ENCODE assay signal across 20 cellular contexts in genomic region chr10:77320852-77321496, GRCh38.
DNase-seq lines count a peak whose midpoint lies in the region; TF ChIP-seq lines count a peak whose summit lies in the region.
"Had no signal": no experiment of that assay in that cellular context is flagged by ENCODE, and none has a peak within 500 bp of the region (broad histone marks: within the 10 kb centered on the region; RNA-seq: fewer than 3 reads in every experiment).

No MANE protein-coding gene starts in this region.

- H3K9me3 Mint-ChIP-seq in activated T-cell treated with anti-CD3 and anti-CD28 coated beads, Interleukin-2, amount 50 U/mL, for 24 hours: no peaks in the 10 kb centered on the region
- H3K9me3 Mint-ChIP-seq: nephron progenitor cell had no signal

- in situ Hi-C loops in KBM-7 (cut with MboI; ENCODE audit: low pct_unique_long_range_greater_than_20kb, low sequenced_read_pairs): no loop called here

- H4K20me1 ChIP-seq in hepatocyte (ENCODE audit: insufficient read depth, poor library complexity, severe bottlenecking): no peaks in the 10 kb centered on the region

- H3K36me3 ChIP-seq in hepatocyte (replicated peaks; ENCODE audit: insufficient read depth, low read depth): no peaks in the 10 kb centered on the region
- H3K36me3 ChIP-seq: tibial artery had no signal

- H2AFZ ChIP-seq in hepatocyte: no peak overlapping the region

- no peaks in the 10 kb centered on the region for H3K79me2 ChIP-seq in hepatocyte

- DNase-seq in AG09309 (ENCODE audit: low read depth): peak; percentile 71
- DNase-seq in HT1080 (ENCODE audit: low read depth): peak; percentile 48
- peak; percentile 15 to 70 for DNase-seq in cardiac fibroblast (ENCODE audit: low read depth in 2 of 2)
- no peak for DNase-seq in hepatocyte (ENCODE audit: low spot score)
- no peak for DNase-seq in activated T-cell treated with anti-CD3 and anti-CD28 coated beads, Interleukin-2, amount 50 U/mL, for 24 hours
- DNase-seq in NCI-H345 (lab: John Stamatoyannopoulos, UW): no peak
- no peak for DNase-seq in KBM-7
- DNase-seq in NCI-H2171 (lab: John Stamatoyannopoulos, UW): no peak
- DNase-seq: activated CD4-positive, CD25-positive, alpha-beta regulatory T cell treated with anti-CD3 and anti-CD28 coated beads, Interleukin-2, amount 50 U/mL, for 72 hours; activated naive CD4-positive, alpha-beta T cell treated with anti-CD3 and anti-CD28 coated beads, Interleukin-2, amount 10 ng/mL, durations not matched to agents 7 days and 5 days; AML-193; DMS 273 treated with DMSO at 0.1 percent for 48 hours; GOT3; NCI-H2081 treated with DMSO at 0.1 percent for 48 hours; NCI-H774; nephron progenitor cell; stimulated activated CD4-positive, alpha-beta T cell treated with anti-CD3 and anti-CD28 coated beads, Interleukin-4, amount 100 ng/mL, for 1 hour; T-helper 17 cell; tibial artery had no signal

- no peak overlapping the region for H3K4me3 ChIP-seq in AG09309 (ENCODE audit: control insufficient read depth, low read depth, low read length)
- no peak overlapping the region for H3K4me3 ChIP-seq in cardiac fibroblast (replicated peaks in 1 of 2; ENCODE audit: low read depth in 2 of 2, low read length in 2 of 2)
- no peak overlapping the region for H3K4me3 ChIP-seq in hepatocyte
- H3K4me3 ChIP-seq: tibial artery had no signal

- TF ChIP-seq CTCF in AG09309 (IDR thresholded peaks at IDR 0.05; ENCODE audit: control insufficient read depth, insufficient read depth, low read depth, low read length, missing control alignments) (no peak), cardiac fibroblast (IDR thresholded peaks at IDR 0.05; ENCODE audit: low read depth, low read length) (no peak), hepatocyte (IDR thresholded peaks at IDR 0.05; ENCODE audit: poor library complexity) (no peak)

- no peaks in the 10 kb centered on the region for H3K27me3 Mint-ChIP-seq in activated T-cell treated with anti-CD3 and anti-CD28 coated beads, Interleukin-2, amount 50 U/mL, for 24 hours
- H3K27me3 Mint-ChIP-seq: activated naive CD4-positive, alpha-beta T cell treated with anti-CD3 and anti-CD28 coated beads, Interleukin-2, amount 10 ng/mL, durations not matched to agents 7 days and 5 days; T-helper 17 cell had no signal

- H3K4me2 ChIP-seq in hepatocyte: no peak overlapping the region

- no peaks in the 10 kb centered on the region for H3K27me3 ChIP-seq in hepatocyte
- H3K27me3 ChIP-seq: tibial artery had no signal

- H3K9me2 ChIP-seq in hepatocyte (replicated peaks; ENCODE audit: insufficient read depth): no peaks in the 10 kb centered on the region

- peak overlapping the region; percentile 63 for H3K27ac ChIP-seq in hepatocyte
- H3K27ac ChIP-seq: RWPE1, tibial artery had no signal

- WGBS in hepatocyte (ENCODE audit: low lambda C conversion rate, missing lambda C conversion rate): 56% methylated on average over 4 of the region's 4 CpGs

- H3K4me3 Mint-ChIP-seq in activated T-cell treated with anti-CD3 and anti-CD28 coated beads, Interleukin-2, amount 50 U/mL, for 24 hours: no peak overlapping the region
- H3K4me3 Mint-ChIP-seq: activated naive CD4-positive, alpha-beta T cell treated with anti-CD3 and anti-CD28 coated beads, Interleukin-2, amount 10 ng/mL, durations not matched to agents 7 days and 5 days; nephron progenitor cell; T-helper 17 cell had no signal

- no peaks in the 10 kb centered on the region for H3K9me3 ChIP-seq in hepatocyte (ENCODE audit: low read depth)
- H3K9me3 ChIP-seq: tibial artery had no signal

- no peak overlapping the region for H3K27ac Mint-ChIP-seq in activated T-cell treated with anti-CD3 and anti-CD28 coated beads, Interleukin-2, amount 50 U/mL, for 24 hours
- H3K27ac Mint-ChIP-seq: activated naive CD4-positive, alpha-beta T cell treated with anti-CD3 and anti-CD28 coated beads, Interleukin-2, amount 10 ng/mL, durations not matched to agents 7 days and 5 days; nephron progenitor cell; T-helper 17 cell had no signal

- H3K4me1 Mint-ChIP-seq in activated T-cell treated with anti-CD3 and anti-CD28 coated beads, Interleukin-2, amount 50 U/mL, for 24 hours (ENCODE audit: low read depth): no peaks in the 10 kb centered on the region
- H3K4me1 Mint-ChIP-seq: activated naive CD4-positive, alpha-beta T cell treated with anti-CD3 and anti-CD28 coated beads, Interleukin-2, amount 10 ng/mL, durations not matched to agents 7 days and 5 days; nephron progenitor cell; T-helper 17 cell had no signal

- H3K36me3 Mint-ChIP-seq in activated T-cell treated with anti-CD3 and anti-CD28 coated beads, Interleukin-2, amount 50 U/mL, for 24 hours (ENCODE audit: low read depth): no peaks in the 10 kb centered on the region
- H3K36me3 Mint-ChIP-seq: activated naive CD4-positive, alpha-beta T cell treated with anti-CD3 and anti-CD28 coated beads, Interleukin-2, amount 10 ng/mL, durations not matched to agents 7 days and 5 days had no signal

- peaks cover 9% of the 10 kb centered on the region for H3K4me1 ChIP-seq in hepatocyte (ENCODE audit: insufficient read depth)

Comparison
In these comparisons a context has a peak if more than half of its experiments do, and no peak if none do; other contexts are left out.
1. DNase-seq: peak in AG09309 (single experiment), HT1080 (single experiment) and cardiac fibroblast (2 of 2); none in hepatocyte (single experiment), activated T-cell treated with anti-CD3 and anti-CD28 coated beads, Interleukin-2, amount 50 U/mL, for 24 hours (single experiment), NCI-H345 (single experiment), KBM-7 (single experiment) and NCI-H2171 (single experiment).